Comparison of ENCODE assay signal across 8 cellular contexts in genomic region chr7:149261829-149262617, GRCh38. TPM values are rescaled to one million over a fixed set of nuclear protein-coding genes. Genes with fewer than 3 reads are reported as not detected.
A peak's percentile ranks its signal among the peaks of the same experiment; 100 is the strongest.
DNase-seq lines count a peak whose midpoint lies in the region; ATAC-seq and TF ChIP-seq lines count a peak whose summit lies in the region.

ZNF783 (plus strand) TSS chr7:149262196; CDS start chr7:149262334, 138 bp downstream.

- H3K4me1 Mint-ChIP-seq in Caco-2 (ENCODE audit: low read depth, unreplicated experiment) = peaks cover 8% of the 10 kb centered on the region

- H3K9me3 ChIP-seq in Caco-2 (no peaks in the 10 kb centered on the region), mononuclear cell (ENCODE audit: low read depth, low read length) (no peaks in the 10 kb centered on the region)

- peak; percentile 87 for ATAC-seq in GM19467 (IDR thresholded peaks at IDR 0.05; ENCODE audit: unreplicated experiment)

- H3K27me3 ChIP-seq in Caco-2 (replicated peaks; ENCODE audit: control insufficient read depth, insufficient read depth, low read length) (no peaks in the 10 kb centered on the region), mononuclear cell (ENCODE audit: insufficient read depth, low read length) (no peaks in the 10 kb centered on the region)

- no peaks in the 10 kb centered on the region for H3K27me3 Mint-ChIP-seq in Caco-2 (ENCODE audit: insufficient read depth, unreplicated experiment)

- DNase-seq in Caco-2 = peak; percentile 87 to 91
- DNase-seq in HPDE6-E6E7 (ENCODE audit: extremely low spot score) = peak; percentile 80
- DNase-seq in NOMO-1 (lab: John Stamatoyannopoulos, UW; ENCODE audit: unreplicated experiment in 2 of 2) = peak; percentile 55 to 69
- DNase-seq in activated CD8-positive, alpha-beta memory T cell treated with anti-CD3 and anti-CD28 coated beads, Interleukin-2, amount 50 U/mL, for 4 hours = peak; percentile 89
- peak; percentile 80 for DNase-seq in epidermal melanocyte (ENCODE audit: insufficient read length, low spot score)
- peak; percentile 73 to 80 for DNase-seq in stimulated activated CD8-positive, alpha-beta memory T cell treated with anti-CD3 and anti-CD28 coated beads, Interleukin-2, amount 100 ng/mL, for 48 hours (ENCODE audit: low read depth in 2 of 2)

- peak within 1 kb of the TSS; percentile 84 for H3K4me3 Mint-ChIP-seq in Caco-2 (ENCODE audit: unreplicated experiment)

- H3K4me3 ChIP-seq in Caco-2 (ENCODE audit: low read depth, low read length) (peak within 1 kb of the TSS; percentile 65), mononuclear cell (ENCODE audit: low read length) (peak within 1 kb of the TSS; percentile 51)

- peak within 1 kb of the TSS; percentile 94 for H3K27ac Mint-ChIP-seq in Caco-2 (ENCODE audit: unreplicated experiment)

- intact Hi-C loops in Caco-2 (cut with micrococcal nuclease; ENCODE audit: unreplicated experiment) = loop anchor here (1.0 to 5.0 kb wide), 5 partner anchors 23 to 233 kb away; partner anchors contain the start of genes PDIA4 and ZNF212

- no peaks in the 10 kb centered on the region for H3K4me1 ChIP-seq in Caco-2
- H3K4me1 ChIP-seq in mononuclear cell (ENCODE audit: insufficient read depth, low read length) = peaks cover 17% of the 10 kb centered on the region

- POLR2A ChIA-PET in Caco-2 (lab: Charles Lee) = interaction anchor here (0.5 to 1.4 kb wide), 5 partner anchors 9 to 67 kb away, joined by 3 to 16 read pairs (median 4); partner anchors contain the start of gene ZNF282

- no TSS peak for BruUV-seq in Caco-2 (replicated peaks; lab: Mats Ljungman, UMichigan)

- peak; percentile 58 to 90 for TF ChIP-seq CTCF in Caco-2 (IDR thresholded peaks at IDR 0.05; ENCODE audit: insufficient read depth in 1 of 2, low read depth in 1 of 2, low read length in 1 of 2, severe bottlenecking in 1 of 2, unreplicated experiment in 1 of 2)

- peaks cover 3% of the 10 kb centered on the region for H3K36me3 ChIP-seq in Caco-2 (ENCODE audit: control insufficient read depth, insufficient read depth, low read length)

- peaks cover 34% of the 10 kb centered on the region for H3K36me3 Mint-ChIP-seq in Caco-2 (ENCODE audit: insufficient read depth, unreplicated experiment)

- no peaks in the 10 kb centered on the region for H3K9me3 Mint-ChIP-seq in Caco-2 (ENCODE audit: unreplicated experiment)

- CTCF ChIA-PET in Caco-2 (lab: Charles Lee) = interaction anchor here (0.5 to 3.1 kb wide), 10 partner anchors 9 to 400 kb away, joined by 3 to 35 read pairs (median 4); partner anchors contain the start of gene ZNF282

RNA-seq across cellular contexts. Expression of gene ZNF783, which starts in this region (rescaled TPM):
- total RNA-seq in Caco-2 (2022) (26.1 and 27.3 TPM in 2 replicates), mononuclear cell (8.5 TPM)

Comparison
In these comparisons a context has a peak if more than half of its experiments do, and no peak if none do; other contexts are left out.
1. Peak in every context shown above with its lines: DNase-seq, ATAC-seq and H3K4me3 ChIP-seq.